ENCODE assay signal across 32 cellular contexts in genomic region chr21:23017989-23018388, GRCh38.
"Had no signal": no experiment of that assay in that cellular context is flagged by ENCODE, and none has a peak within 500 bp of the region (broad histone marks: within the 10 kb centered on the region; RNA-seq: fewer than 3 reads in every experiment).

No MANE protein-coding gene starts in this region.

- H3K9ac ChIP-seq: KMS-11 had no signal

- H3K27ac ChIP-seq: brain microvascular endothelial cell, cardiac muscle cell, KMS-11, SJSA1, WERI-Rb-1 had no signal

- H3K36me3 ChIP-seq: brain microvascular endothelial cell, cardiac muscle cell, SJSA1, WERI-Rb-1 had no signal

- H3K27me3 ChIP-seq: brain microvascular endothelial cell, cardiac muscle cell, SJSA1 had no signal

- H3K9me3 ChIP-seq: SJSA1 had no signal

- H3K4me1 ChIP-seq: SJSA1 had no signal

- H3K4me3 ChIP-seq: cardiac muscle cell, SJSA1 had no signal

- H3K4me2 ChIP-seq: KMS-11 had no signal

- ATAC-seq: activated CD8-positive, alpha-beta memory T cell treated with anti-CD3 and anti-CD28 coated beads, Interleukin-2, amount 10 ng/mL, durations not matched to agents 7 days and 5 days had no signal

- DNase-seq: activated CD4-positive, alpha-beta memory T cell treated with anti-CD3 and anti-CD28 coated beads, Interleukin-2, amount 10 ng/mL, durations not matched to agents 7 days and 5 days; activated CD4-positive, alpha-beta T cell treated with anti-CD3 and anti-CD28 coated beads for 1 hour; activated CD4-positive, alpha-beta T cell treated with anti-CD3 and anti-CD28 coated beads for 48 hours; activated CD4-positive, CD25-positive, alpha-beta regulatory T cell; activated CD8-positive, alpha-beta memory T cell treated with anti-CD3 and anti-CD28 coated beads for 24 hours; activated CD8-positive, alpha-beta memory T cell treated with anti-CD3 and anti-CD28 coated beads, Interleukin-2, amount 10 ng/mL, durations not matched to agents 7 days and 5 days; activated CD8-positive, alpha-beta memory T cell treated with anti-CD3 and anti-CD28 coated beads, Interleukin-2, amount 50 U/mL, for 48 hours; activated effector memory CD4-positive, alpha-beta T cell treated with Interleukin-2 at 50 U/mL for 16 hours; activated naive CD4-positive, alpha-beta T cell; activated naive CD4-positive, alpha-beta T cell treated with anti-CD3 and anti-CD28 coated beads, Interleukin-2, amount 50 U/mL, for 16 hours; activated naive CD8-positive, alpha-beta T cell treated with anti-CD3 and anti-CD28 coated beads for 36 hours; activated T-cell treated with anti-CD3 and anti-CD28 coated beads, Interleukin-2, amount 50 U/mL, for 48 hours; amniotic stem cell; aorta; brain microvascular endothelial cell; MM.1S; MV-4-11; NCI-H1092; NCI-H1436 treated with DMSO at 0.1 percent for 48 hours; NCI-H1694 treated with DMSO at 0.1 percent for 48 hours; NCI-H2029; NCI-H510A; NCI-H526; NCI-H748 treated with DMSO at 0.1 percent for 48 hours; NK-92 treated with Interleukin-12 subunit alpha and Interleukin-12 subunit beta, amount 100 ng/mL, for 24 hours; RPMI8226; SHP77 treated with DMSO at 0.1 percent for 48 hours; T1000; WERI-Rb-1 had no signal
